ENCODE assay signal across 1 cellular context in genomic region chr7:105876964-105877601, GRCh38.
TF ChIP-seq lines count a peak whose summit lies in the region.

No MANE protein-coding gene starts in this region.

TF ChIP-seq in HepG2, 621 proteins besides CTCF, POLR2A, EP300 and RAD21 (continued from another document and continues in another):
- 0 out of 2 replicates have a peak, but pooled peaks have one; percentile 18 for TF ChIP-seq DRAP1 (CRISPR knock-in tag; IDR thresholded peaks at IDR 0.05)
- TF ChIP-seq MTERF4 (CRISPR knock-in tag; IDR thresholded peaks at IDR 0.05) = no peak
- TF ChIP-seq ZNF382 (CRISPR knock-in tag; IDR thresholded peaks at IDR 0.05; ENCODE audit: borderline replicate concordance) = no peak
- no peak for TF ChIP-seq ZNF576 (CRISPR knock-in tag; IDR thresholded peaks at IDR 0.05)
- TF ChIP-seq ZMAT3 (CRISPR knock-in tag; conservative IDR thresholded peaks at IDR 0.05) = peak; percentile 35; the same call in 1 of the 2 replicates
- no peak for TF ChIP-seq ADNP (CRISPR knock-in tag; IDR thresholded peaks at IDR 0.05)
- no peak for TF ChIP-seq ZNF337 (CRISPR knock-in tag; IDR thresholded peaks at IDR 0.05; ENCODE audit: borderline replicate concordance, low read depth)
- no peak for TF ChIP-seq NBN (conservative IDR thresholded peaks at IDR 0.05)
- no peak for TF ChIP-seq ZBTB40 (IDR thresholded peaks at IDR 0.05)
- peak; percentile 49; the same call in 1 of the 2 replicates for TF ChIP-seq ZBTB40 (CRISPR knock-in tag; IDR thresholded peaks at IDR 0.05)
- TF ChIP-seq MXD1 (CRISPR knock-in tag; IDR thresholded peaks at IDR 0.05) = peak; percentile 39; the same call in 1 of the 2 replicates
- TF ChIP-seq ZBTB33 (CRISPR knock-in tag; IDR thresholded peaks at IDR 0.05) = no peak
- peak; percentile 43 for TF ChIP-seq ZNF781 (CRISPR knock-in tag; IDR thresholded peaks at IDR 0.05; ENCODE audit: borderline replicate concordance, not compliant biosample characterization)
- TF ChIP-seq SYNCRIP (IDR thresholded peaks at IDR 0.05; ENCODE audit: insufficient read depth, low read depth, low read length) = no peak
- TF ChIP-seq ZGPAT (CRISPR knock-in tag; IDR thresholded peaks at IDR 0.05) = peak; percentile 40; the same call in 1 of the 2 replicates
- peak; percentile 25; the same call in 1 of the 2 replicates for TF ChIP-seq NR2F6 (IDR thresholded peaks at IDR 0.05)
- 0 out of 2 replicates have a peak, but pooled peaks have one; percentile 14 for TF ChIP-seq NR2F6 (CRISPR knock-in tag; IDR thresholded peaks at IDR 0.05)
- TF ChIP-seq TRIM24 (CRISPR knock-in tag; IDR thresholded peaks at IDR 0.05) = no peak
- 0 out of 2 replicates have a peak, but pooled peaks have one; percentile 32 for TF ChIP-seq ZNF280D (CRISPR knock-in tag; IDR thresholded peaks at IDR 0.05)
- no peak for TF ChIP-seq ZNF7 (CRISPR knock-in tag; IDR thresholded peaks at IDR 0.05)
- peak; percentile 8; the same call in 1 of the 2 replicates for TF ChIP-seq GABPB1 (CRISPR knock-in tag; IDR thresholded peaks at IDR 0.05)
- no peak for TF ChIP-seq TRIM22 (IDR thresholded peaks at IDR 0.05)
- no peak for TF ChIP-seq HOXA7 (CRISPR knock-in tag; IDR thresholded peaks at IDR 0.05)
- no peak for TF ChIP-seq STAT5B (CRISPR knock-in tag; IDR thresholded peaks at IDR 0.05)
- no peak for TF ChIP-seq ZNF234 (CRISPR knock-in tag; conservative IDR thresholded peaks at IDR 0.05)
- TF ChIP-seq PRPF4 (IDR thresholded peaks at IDR 0.05; ENCODE audit: low read depth, low read length, poor library complexity, severe bottlenecking) = no peak
- TF ChIP-seq SOX13 (IDR thresholded peaks at IDR 0.05) = no peak
- TF ChIP-seq SOX13 (CRISPR knock-in tag; conservative IDR thresholded peaks at IDR 0.05 in 1 of 2, IDR thresholded peaks at IDR 0.05 in 1 of 2) = no peak
- peak; percentile 4; the same call in 1 of the 2 replicates for TF ChIP-seq RBFOX2 (IDR thresholded peaks at IDR 0.05; ENCODE audit: low read depth, low read length)
- TF ChIP-seq CEBPZ (IDR thresholded peaks at IDR 0.05; ENCODE audit: low read length) = no peak
- 0 out of 2 replicates have a peak, but pooled peaks have one; percentile 17 for TF ChIP-seq FOXK1 (CRISPR knock-in tag; IDR thresholded peaks at IDR 0.05; ENCODE audit: borderline replicate concordance, low read depth)
- TF ChIP-seq TOE1 (CRISPR knock-in tag; IDR thresholded peaks at IDR 0.05) = peak; percentile 47; the same call in 1 of the 2 replicates
- no peak for TF ChIP-seq ZNF615 (CRISPR knock-in tag; IDR thresholded peaks at IDR 0.05; ENCODE audit: borderline replicate concordance)
